In the genomic region with DNA sequence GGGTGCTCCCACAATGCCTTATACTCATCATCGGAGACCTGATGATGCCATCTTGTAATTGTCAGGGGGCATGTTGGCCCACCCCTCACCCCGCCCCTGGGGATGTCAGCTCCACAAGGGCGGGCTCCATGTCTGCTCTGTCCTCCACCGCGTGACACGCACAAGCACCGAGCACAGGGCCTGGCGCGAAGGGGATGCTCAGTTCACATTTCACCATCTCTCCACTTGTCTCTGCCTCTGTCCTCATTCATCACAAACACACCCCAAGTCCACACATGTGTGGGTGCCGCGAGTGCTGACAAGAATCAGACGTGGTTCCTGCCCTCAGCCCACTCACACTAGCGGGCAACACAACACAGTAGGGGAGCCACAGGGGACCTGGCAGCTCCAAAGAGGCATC, we compare ENCODE assay signal across 1 cellular context.
TF ChIP-seq lines count a peak whose summit lies in the region.

No MANE protein-coding gene starts in this region.

TF ChIP-seq in IMR-90, 13 proteins besides CTCF, POLR2A, EP300 and RAD21:
- TF ChIP-seq RCOR1 (IDR thresholded peaks at IDR 0.05; ENCODE audit: insufficient replicate concordance, low read length): no peak
- no peak for TF ChIP-seq MAZ (IDR thresholded peaks at IDR 0.05; ENCODE audit: borderline replicate concordance, low read depth, low read length)
- no peak for TF ChIP-seq MXI1 (IDR thresholded peaks at IDR 0.05; ENCODE audit: borderline replicate concordance, low read depth, low read length)
- TF ChIP-seq CHD1 (IDR thresholded peaks at IDR 0.05; ENCODE audit: low read depth, low read length): no peak
- TF ChIP-seq, protein P1, sequence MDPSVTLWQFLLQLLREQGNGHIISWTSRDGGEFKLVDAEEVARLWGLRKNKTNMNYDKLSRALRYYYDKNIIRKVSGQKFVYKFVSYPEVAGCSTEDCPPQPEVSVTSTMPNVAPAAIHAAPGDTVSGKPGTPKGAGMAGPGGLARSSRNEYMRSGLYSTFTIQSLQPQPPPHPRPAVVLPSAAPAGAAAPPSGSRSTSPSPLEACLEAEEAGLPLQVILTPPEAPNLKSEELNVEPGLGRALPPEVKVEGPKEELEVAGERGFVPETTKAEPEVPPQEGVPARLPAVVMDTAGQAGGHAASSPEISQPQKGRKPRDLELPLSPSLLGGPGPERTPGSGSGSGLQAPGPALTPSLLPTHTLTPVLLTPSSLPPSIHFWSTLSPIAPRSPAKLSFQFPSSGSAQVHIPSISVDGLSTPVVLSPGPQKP (IDR thresholded peaks at IDR 0.05; ENCODE audit: borderline replicate concordance, low read depth, low read length): no peak
- TF ChIP-seq SMC3 (IDR thresholded peaks at IDR 0.05; ENCODE audit: low read depth, low read length): no peak
- no peak for TF ChIP-seq MAFK (IDR thresholded peaks at IDR 0.05; ENCODE audit: low read depth, low read length)
- no peak for TF ChIP-seq FOS (IDR thresholded peaks at IDR 0.05; ENCODE audit: low read depth, low read length)
- no peak for TF ChIP-seq CEBPB (IDR thresholded peaks at IDR 0.05; ENCODE audit: low read depth, low read length)
